In genomic region chr19:7250951-7251350, GRCh38 we compare ENCODE assay signal across 13 cellular contexts.
"Had no signal": no experiment of that assay in that cellular context is flagged by ENCODE, and none has a peak within 500 bp of the region (broad histone marks: within the 10 kb centered on the region; RNA-seq: fewer than 3 reads in every experiment).

No MANE protein-coding gene starts in this region.

- H3K27ac ChIP-seq: brain microvascular endothelial cell, parathyroid adenoma had no signal

- DNase-seq: activated CD4-positive, alpha-beta T cell treated with anti-CD3 and anti-CD28 coated beads for 4 hours; activated effector memory CD4-positive, alpha-beta T cell treated with Interleukin-2 at 50 U/mL for 16 hours; activated T-cell treated with anti-CD3 and anti-CD28 coated beads, Interleukin-2, amount 50 U/mL, for 4 hours; amygdala; brain microvascular endothelial cell; cerebellar nuclear complex; dermis blood vessel endothelial cell; effector memory CD8-positive, alpha-beta T cell; naive thymus-derived CD4-positive, alpha-beta T cell; stimulated activated CD4-positive, alpha-beta T cell treated with anti-CD3 and anti-CD28 coated beads, Interleukin-2, amount 100 ng/mL, for 48 hours had no signal

- ATAC-seq: activated CD8-positive, alpha-beta T cell treated with anti-CD3 and anti-CD28 coated beads for 36 hours; activated T-cell treated with anti-CD3 and anti-CD28 coated beads, Interleukin-2, amount 50 U/mL, for 4 hours; effector memory CD8-positive, alpha-beta T cell had no signal

- H3K9me3 ChIP-seq: tibial nerve had no signal

- H3K27me3 ChIP-seq: brain microvascular endothelial cell, tibial nerve had no signal

- H3K36me3 ChIP-seq: brain microvascular endothelial cell had no signal

- H3K4me3 ChIP-seq: tibial nerve had no signal
